In genomic region chr3:52005571-52005986, GRCh38 we compare ENCODE assay signal across 8 cellular contexts. TPM values are rescaled to one million over a fixed set of nuclear protein-coding genes. Genes with fewer than 3 reads are reported as not detected.
DNase-seq lines count a peak whose midpoint lies in the region; ATAC-seq, FAIRE-seq and TF ChIP-seq lines count a peak whose summit lies in the region.

No MANE protein-coding gene starts in this region.

- H3K4me1 ChIP-seq in pancreas (peaks cover 4 to 11% (median 6%) of the 10 kb centered on the region in 3 donors), PC-3 (ENCODE audit: insufficient read depth, low read length) (no peaks in the 10 kb centered on the region)

- CTCF ChIA-PET in PC-3 (lab: Charles Lee): no interaction called here

- no peaks in the 10 kb centered on the region for H3K9me3 Mint-ChIP-seq in progenitor cell of endocrine pancreas (ENCODE audit: low read depth)

- POLR2A ChIA-PET in PC-3 (lab: Charles Lee; ENCODE audit: unreplicated experiment): no interaction called here

- H3F3A ChIP-seq in PC-3 (ENCODE audit: low read length, unreplicated experiment): no peaks in the 10 kb centered on the region

- intact Hi-C loops in pancreas (cut with DNase I): no loop called here
- intact Hi-C loops in PC-3 (cut with micrococcal nuclease): no loop called here

- H3K9ac ChIP-seq in PC-3 (ENCODE audit: low read length): no peak overlapping the region

- no peak for TF ChIP-seq POLR2A in GM12891 (IDR thresholded peaks at IDR 0.05; ENCODE audit: low read depth, low read length)

- TF ChIP-seq CTCF in pancreas (IDR thresholded peaks at IDR 0.05) (no peak), PC-3 (conservative IDR thresholded peaks at IDR 0.05; ENCODE audit: low read depth, low read length) (no peak), progenitor cell of endocrine pancreas (IDR thresholded peaks at IDR 0.05; ENCODE audit: unreplicated experiment) (no peak)

- peak overlapping the region in 3 of 4 donors; percentile 2 to 17 (median 13) for H3K27ac ChIP-seq in pancreas
- no peak overlapping the region for H3K27ac ChIP-seq in PC-3 (ENCODE audit: low read length)

- H3K4me2 ChIP-seq in PC-3 (ENCODE audit: low read length): no peak overlapping the region

- H3K4me1 Mint-ChIP-seq in progenitor cell of endocrine pancreas (ENCODE audit: low read depth): peaks cover 3% of the 10 kb centered on the region

- DNase-seq in GM12891 (ENCODE audit: insufficient read length, low spot score) (no peak), SHP77 (lab: John Stamatoyannopoulos, UW) (peak; percentile 54 to 55), globus pallidus (ENCODE audit: low spot score) (peak; percentile 52), pancreas (peak; percentile 61 to 90 (median 74)), HK-2 (ENCODE audit: unreplicated experiment) (no peak), PC-3 (no peak), progenitor cell of endocrine pancreas (ENCODE audit: low spot score, unreplicated experiment) (no peak)

- H4K20me1 ChIP-seq in PC-3 (ENCODE audit: low read length): no peaks in the 10 kb centered on the region

- BruUV-seq in PC-3 (replicated peaks; lab: Mats Ljungman, UMichigan): no TSS peak

- H3K4me3 ChIP-seq in pancreas: peak overlapping the region in 1 of 4 donors; percentile 9
- no peak overlapping the region for H3K4me3 ChIP-seq in PC-3 (ENCODE audit: low read length)

- no peaks in the 10 kb centered on the region for H3K9me3 ChIP-seq in pancreas
- no peaks in the 10 kb centered on the region for H3K9me3 ChIP-seq in PC-3 (ENCODE audit: low read length)

- H3K9me2 ChIP-seq in PC-3 (replicated peaks; ENCODE audit: low read length): no peaks in the 10 kb centered on the region

- no peaks in the 10 kb centered on the region for H3K36me3 ChIP-seq in pancreas
- H3K36me3 ChIP-seq in PC-3 (ENCODE audit: low read depth, low read length): no peaks in the 10 kb centered on the region

- FAIRE-seq in GM12891 (lab: Jason Lieb, UNC) (peak; percentile 58), pancreas (lab: Jason Lieb, UNC) (no peak)

- H3K36me3 Mint-ChIP-seq in progenitor cell of endocrine pancreas (ENCODE audit: insufficient read depth): no peaks in the 10 kb centered on the region

- 3 to 4% methylated on average over 13 to 15 of the region's 15 CpGs for WGBS in pancreas, 2 donors

- H3K79me2 ChIP-seq in PC-3 (ENCODE audit: low read length): no peaks in the 10 kb centered on the region

- no peak overlapping the region for H3K4me3 Mint-ChIP-seq in progenitor cell of endocrine pancreas (ENCODE audit: low read depth)

- ATAC-seq in pancreas (peak; percentile 84 to 89 (median 86)), PC-3 (no peak), HG03039 (IDR thresholded peaks at IDR 0.05; ENCODE audit: unreplicated experiment) (no peak)

- no peak overlapping the region for H3K27ac Mint-ChIP-seq in progenitor cell of endocrine pancreas

- no peak overlapping the region for H2AFZ ChIP-seq in PC-3 (ENCODE audit: low read length)

- H3K27me3 Mint-ChIP-seq in progenitor cell of endocrine pancreas: peaks cover 19% of the 10 kb centered on the region

- no peaks in the 10 kb centered on the region for H3K27me3 ChIP-seq in pancreas
- H3K27me3 ChIP-seq in PC-3 (ENCODE audit: low read length): no peaks in the 10 kb centered on the region

TF ChIP-seq in GM12891, 5 proteins besides CTCF, POLR2A, EP300 and RAD21:
- TF ChIP-seq SPI1 (IDR thresholded peaks at IDR 0.05; ENCODE audit: low read depth, low read length): no peak
- TF ChIP-seq POLR2AphosphoS5 (IDR thresholded peaks at IDR 0.05; ENCODE audit: low read depth, low read length): no peak
- no peak for TF ChIP-seq PAX5 (IDR thresholded peaks at IDR 0.05; ENCODE audit: insufficient read depth, low read length, severe bottlenecking)
- no peak for TF ChIP-seq TAF1 (IDR thresholded peaks at IDR 0.05; ENCODE audit: low read depth, low read length)
- no peak for TF ChIP-seq POU2F2 (IDR thresholded peaks at IDR 0.05; ENCODE audit: low read depth, low read length)

RNA-seq across cellular contexts. Expression of gene RPL29, which starts 9.9 kb away (rescaled TPM):
- polyA plus RNA-seq in GM12891 (2012; ENCODE audit: low read depth, missing spikeins): 3,375 TPM
- total RNA-seq in pancreas: 1,000 to 10,000 TPM in 2 of 6 donors, 100 to 1,000 TPM in 4; 643 to 1,285 (median 890) TPM
- polyA plus RNA-seq in pancreas: 1,000 to 10,000 TPM; 1,152 to 1,829 TPM
- total RNA-seq in PC-3 (2014; rRNA removed): 1,539 and 1,807 TPM in 2 replicates
- total RNA-seq in progenitor cell of endocrine pancreas: 1,205 and 1,236 TPM in 2 replicates

RNA-seq across cellular contexts. Expression of gene ACY1, which starts 22.2 kb away (rescaled TPM):
- polyA plus RNA-seq in GM12891 (2012; ENCODE audit: low read depth, missing spikeins): 38.7 TPM
- total RNA-seq in pancreas: 10 to 100 TPM in 4 of 6 donors, 1 to 10 TPM in 2; 5.7 to 16.8 (median 14.2) TPM
- polyA plus RNA-seq in pancreas: 10 to 100 TPM; 15.8 to 21.5 TPM
- 71.3 and 113 TPM in 2 replicates for total RNA-seq in PC-3 (2014; rRNA removed)
- 38.0 and 43.0 TPM in 2 replicates for total RNA-seq in progenitor cell of endocrine pancreas

RNA-seq across cellular contexts. Expression of gene ABHD14A, which starts 30.7 kb away (rescaled TPM):
- polyA plus RNA-seq in GM12891 (2012; ENCODE audit: low read depth, missing spikeins): 8.4 TPM
- total RNA-seq in pancreas (10 to 100 TPM in 2 of 6 donors, 1 to 10 TPM in 4; 5.9 to 11.2 (median 9.0) TPM), PC-3 (2014; rRNA removed) (22.1 and 23.4 TPM in 2 replicates), progenitor cell of endocrine pancreas (16.4 and 19.4 TPM in 2 replicates)
- polyA plus RNA-seq in pancreas: 10 to 100 TPM; 30.5 to 36.3 TPM

RNA-seq across cellular contexts. Expression of gene ABHD14B, which starts 31.7 kb away (rescaled TPM):
- polyA plus RNA-seq in GM12891 (2012; ENCODE audit: low read depth, missing spikeins): 58.0 TPM
- total RNA-seq in pancreas: 10 to 100 TPM; 26.6 to 37.9 (median 31.8) TPM
- polyA plus RNA-seq in pancreas: 10 to 100 TPM; 42.7 to 50.1 TPM
- 49.6 and 53.8 TPM in 2 replicates for total RNA-seq in PC-3 (2014; rRNA removed)
- 13.7 and 14.4 TPM in 2 replicates for total RNA-seq in progenitor cell of endocrine pancreas

RNA-seq across cellular contexts. Expression of gene PCBP4, which starts 38.3 kb away (rescaled TPM):
- 3.1 TPM for polyA plus RNA-seq in GM12891 (2012; ENCODE audit: low read depth, missing spikeins)
- 10 to 100 TPM; 10.7 to 19.8 (median 14.5) TPM for total RNA-seq in pancreas
- 10 to 100 TPM; 43.3 to 55.2 TPM for polyA plus RNA-seq in pancreas
- total RNA-seq in PC-3 (2014; rRNA removed): 45.8 and 59.1 TPM in 2 replicates
- 159 and 160 TPM in 2 replicates for total RNA-seq in progenitor cell of endocrine pancreas

Comparison
In these comparisons a context has a peak if more than half of its experiments do, and no peak if none do; other contexts are left out.
1. DNase-seq: peak in SHP77 (2 of 2), globus pallidus (single experiment) and pancreas (6 of 6); none in GM12891 (single experiment), HK-2 (single experiment), PC-3 (single experiment) and progenitor cell of endocrine pancreas (single experiment).
2. ATAC-seq: peak in pancreas (4 of 4); none in PC-3 (single experiment) and HG03039 (single experiment).